ENCODE assay signal across 8 cellular contexts in the genomic region with DNA sequence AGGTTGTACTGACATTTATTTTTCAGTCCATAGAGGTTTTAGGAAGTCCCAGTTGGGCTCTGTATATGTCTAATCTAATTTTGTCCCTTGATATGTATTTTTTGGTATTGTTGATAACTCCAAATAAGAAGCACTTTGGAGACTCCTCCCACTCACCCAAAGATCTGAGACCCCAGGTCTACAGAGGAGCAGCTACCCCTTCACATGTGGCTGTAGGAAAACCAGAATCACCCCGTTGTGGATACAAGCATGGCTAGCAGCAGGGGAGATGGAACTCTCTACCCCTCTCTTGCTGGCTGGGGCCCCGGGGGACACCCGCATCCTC. TPM values are rescaled to one million over a fixed set of nuclear protein-coding genes. Genes with fewer than 3 reads are reported as not detected.
DNase-seq lines count a peak whose midpoint lies in the region; ATAC-seq and TF ChIP-seq lines count a peak whose summit lies in the region.

No MANE protein-coding gene starts in this region.

- peak overlapping the region; percentile 53 for H3K4me3 ChIP-seq in fibroblast of villous mesenchyme (ENCODE audit: low read depth, low read length)
- peak overlapping the region; percentile 66 for H3K4me3 ChIP-seq in rectal smooth muscle tissue (ENCODE audit: low read length)

- peaks cover 3% of the 10 kb centered on the region for H3K27me3 ChIP-seq in rectal smooth muscle tissue (ENCODE audit: control insufficient read depth, insufficient read depth, low read length)

- H3K4me1 ChIP-seq in rectal smooth muscle tissue (ENCODE audit: control insufficient read depth, insufficient read depth, low read length) = peaks cover 2% of the 10 kb centered on the region

- ATAC-seq in SK-N-SH treated with all-trans-retinoic acid at 6 μM for 48 hours = peak; percentile 45
- ATAC-seq in GM18519 (IDR thresholded peaks at IDR 0.05; ENCODE audit: low FRiP score, unreplicated experiment) = no peak

- no peak for TF ChIP-seq CTCF in fibroblast of villous mesenchyme (IDR thresholded peaks at IDR 0.05; ENCODE audit: insufficient read depth, low read depth, low read length)

- peak overlapping the region; percentile 10 for H3K9ac ChIP-seq in rectal smooth muscle tissue (ENCODE audit: low read length)

- H3K27ac ChIP-seq in rectal smooth muscle tissue (ENCODE audit: low read depth, low read length) = peak overlapping the region; percentile 56

- H3K36me3 ChIP-seq in rectal smooth muscle tissue (ENCODE audit: control insufficient read depth, insufficient read depth, low read length) = no peaks in the 10 kb centered on the region

- peak; percentile 42 for DNase-seq in GDM1 (lab: John Stamatoyannopoulos, UW)
- DNase-seq in fibroblast of villous mesenchyme (ENCODE audit: low read depth) = no peak
- no peak for DNase-seq in NCI-H187 treated with DMSO at 0.1 percent for 48 hours (lab: John Stamatoyannopoulos, UW)
- DNase-seq in activated gamma-delta T cell (lab: John Stamatoyannopoulos, UW) = no peak
- DNase-seq in stimulated activated CD4-positive, alpha-beta T cell treated with anti-CD3 and anti-CD28 coated beads, Interleukin-2, amount 100 ng/mL, for 48 hours = no peak

TF ChIP-seq in SK-N-SH treated with all-trans-retinoic acid at 6 μM for 48 hours, 23 proteins besides CTCF, POLR2A, EP300 and RAD21:
- TF ChIP-seq SNAI2 (CRISPR knock-in tag; IDR thresholded peaks at IDR 0.05) = no peak
- TF ChIP-seq OSR1 (CRISPR knock-in tag; IDR thresholded peaks at IDR 0.05) = no peak
- TF ChIP-seq, protein P1, sequence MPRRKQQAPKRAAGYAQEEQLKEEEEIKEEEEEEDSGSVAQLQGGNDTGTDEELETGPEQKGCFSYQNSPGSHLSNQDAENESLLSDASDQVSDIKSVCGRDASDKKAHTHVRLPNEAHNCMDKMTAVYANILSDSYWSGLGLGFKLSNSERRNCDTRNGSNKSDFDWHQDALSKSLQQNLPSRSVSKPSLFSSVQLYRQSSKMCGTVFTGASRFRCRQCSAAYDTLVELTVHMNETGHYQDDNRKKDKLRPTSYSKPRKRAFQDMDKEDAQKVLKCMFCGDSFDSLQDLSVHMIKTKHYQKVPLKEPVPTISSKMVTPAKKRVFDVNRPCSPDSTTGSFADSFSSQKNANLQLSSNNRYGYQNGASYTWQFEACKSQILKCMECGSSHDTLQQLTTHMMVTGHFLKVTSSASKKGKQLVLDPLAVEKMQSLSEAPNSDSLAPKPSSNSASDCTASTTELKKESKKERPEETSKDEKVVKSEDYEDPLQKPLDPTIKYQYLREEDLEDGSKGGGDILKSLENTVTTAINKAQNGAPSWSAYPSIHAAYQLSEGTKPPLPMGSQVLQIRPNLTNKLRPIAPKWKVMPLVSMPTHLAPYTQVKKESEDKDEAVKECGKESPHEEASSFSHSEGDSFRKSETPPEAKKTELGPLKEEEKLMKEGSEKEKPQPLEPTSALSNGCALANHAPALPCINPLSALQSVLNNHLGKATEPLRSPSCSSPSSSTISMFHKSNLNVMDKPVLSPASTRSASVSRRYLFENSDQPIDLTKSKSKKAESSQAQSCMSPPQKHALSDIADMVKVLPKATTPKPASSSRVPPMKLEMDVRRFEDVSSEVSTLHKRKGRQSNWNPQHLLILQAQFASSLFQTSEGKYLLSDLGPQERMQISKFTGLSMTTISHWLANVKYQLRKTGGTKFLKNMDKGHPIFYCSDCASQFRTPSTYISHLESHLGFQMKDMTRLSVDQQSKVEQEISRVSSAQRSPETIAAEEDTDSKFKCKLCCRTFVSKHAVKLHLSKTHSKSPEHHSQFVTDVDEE (CRISPR knock-in tag; IDR thresholded peaks at IDR 0.05) = no peak
- TF ChIP-seq, protein P2, sequence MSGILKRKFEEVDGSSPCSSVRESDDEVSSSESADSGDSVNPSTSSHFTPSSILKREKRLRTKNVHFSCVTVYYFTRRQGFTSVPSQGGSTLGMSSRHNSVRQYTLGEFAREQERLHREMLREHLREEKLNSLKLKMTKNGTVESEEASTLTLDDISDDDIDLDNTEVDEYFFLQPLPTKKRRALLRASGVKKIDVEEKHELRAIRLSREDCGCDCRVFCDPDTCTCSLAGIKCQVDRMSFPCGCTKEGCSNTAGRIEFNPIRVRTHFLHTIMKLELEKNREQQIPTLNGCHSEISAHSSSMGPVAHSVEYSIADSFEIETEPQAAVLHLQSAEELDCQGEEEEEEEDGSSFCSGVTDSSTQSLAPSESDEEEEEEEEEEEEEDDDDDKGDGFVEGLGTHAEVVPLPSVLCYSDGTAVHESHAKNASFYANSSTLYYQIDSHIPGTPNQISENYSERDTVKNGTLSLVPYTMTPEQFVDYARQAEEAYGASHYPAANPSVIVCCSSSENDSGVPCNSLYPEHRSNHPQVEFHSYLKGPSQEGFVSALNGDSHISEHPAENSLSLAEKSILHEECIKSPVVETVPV (CRISPR knock-in tag; IDR thresholded peaks at IDR 0.05) = no peak
- TF ChIP-seq ARNTL (CRISPR knock-in tag; IDR thresholded peaks at IDR 0.05; ENCODE audit: borderline replicate concordance, low read depth) = no peak
- no peak for TF ChIP-seq ZNF565 (CRISPR knock-in tag; conservative IDR thresholded peaks at IDR 0.05; ENCODE audit: low read depth)
- no peak for TF ChIP-seq TOX (CRISPR knock-in tag; IDR thresholded peaks at IDR 0.05; ENCODE audit: borderline replicate concordance)
- no peak for TF ChIP-seq CSDC2 (CRISPR knock-in tag; IDR thresholded peaks at IDR 0.05)
- TF ChIP-seq, protein P3, sequence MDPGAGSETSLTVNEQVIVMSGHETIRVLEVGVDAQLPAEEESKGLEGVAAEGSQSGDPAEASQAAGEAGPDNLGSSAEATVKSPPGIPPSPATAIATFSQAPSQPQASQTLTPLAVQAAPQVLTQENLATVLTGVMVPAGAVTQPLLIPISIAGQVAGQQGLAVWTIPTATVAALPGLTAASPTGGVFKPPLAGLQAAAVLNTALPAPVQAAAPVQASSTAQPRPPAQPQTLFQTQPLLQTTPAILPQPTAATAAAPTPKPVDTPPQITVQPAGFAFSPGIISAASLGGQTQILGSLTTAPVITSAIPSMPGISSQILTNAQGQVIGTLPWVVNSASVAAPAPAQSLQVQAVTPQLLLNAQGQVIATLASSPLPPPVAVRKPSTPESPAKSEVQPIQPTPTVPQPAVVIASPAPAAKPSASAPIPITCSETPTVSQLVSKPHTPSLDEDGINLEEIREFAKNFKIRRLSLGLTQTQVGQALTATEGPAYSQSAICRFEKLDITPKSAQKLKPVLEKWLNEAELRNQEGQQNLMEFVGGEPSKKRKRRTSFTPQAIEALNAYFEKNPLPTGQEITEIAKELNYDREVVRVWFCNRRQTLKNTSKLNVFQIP (CRISPR knock-in tag; IDR thresholded peaks at IDR 0.05; ENCODE audit: borderline replicate concordance, low read depth) = no peak
- no peak for TF ChIP-seq PPARA (CRISPR knock-in tag; IDR thresholded peaks at IDR 0.05; ENCODE audit: borderline replicate concordance)
- no peak for TF ChIP-seq ESRRG (CRISPR knock-in tag; IDR thresholded peaks at IDR 0.05)
- no peak for TF ChIP-seq ZNF70 (CRISPR knock-in tag; IDR thresholded peaks at IDR 0.05)

RNA-seq across cellular contexts. Expression of a gene that starts 9.4 kb away (rescaled TPM):
- total RNA-seq in fibroblast of villous mesenchyme = 0.43 and 1.3 TPM in 2 replicates
